ENCODE assay signal across 9 cellular contexts in the genomic region with DNA sequence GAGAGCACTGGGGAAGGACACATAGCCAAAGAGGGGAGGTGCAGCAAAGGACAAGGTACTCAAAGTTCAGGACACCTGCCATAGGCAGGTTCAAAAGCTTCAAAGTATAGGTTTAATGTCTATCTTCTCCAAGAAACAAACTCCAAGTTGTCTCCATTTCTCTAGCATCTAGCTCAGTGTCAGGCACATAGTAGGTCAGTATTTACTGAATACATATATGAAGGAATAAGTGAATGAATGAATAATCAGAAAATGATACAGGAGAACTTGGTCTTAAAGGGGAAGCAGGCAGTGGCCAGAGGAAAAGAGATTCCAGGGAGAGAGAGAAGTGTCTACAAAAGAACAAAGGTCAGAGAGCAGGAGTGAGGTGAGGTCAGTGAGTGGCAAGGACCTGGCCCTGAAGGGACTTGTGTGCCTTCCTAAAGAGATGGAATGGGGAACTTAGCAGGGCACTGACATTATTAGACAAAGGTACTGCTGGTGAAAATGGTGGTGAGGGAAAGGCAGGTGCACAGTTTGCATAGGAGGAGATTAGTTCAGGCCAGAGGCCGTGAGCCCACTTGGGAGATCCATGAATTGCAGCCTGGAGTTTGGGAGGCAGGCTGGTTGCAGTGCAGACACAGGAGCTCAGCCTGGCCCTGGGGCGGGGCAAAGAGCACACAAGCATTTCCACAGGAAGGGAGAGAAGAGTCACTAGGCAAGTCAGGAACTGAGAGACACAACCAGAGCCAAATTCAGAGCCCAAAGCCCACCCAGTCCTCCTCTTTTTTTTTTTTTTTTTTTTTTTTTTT. TPM values are rescaled to one million over a fixed set of nuclear protein-coding genes. Genes with fewer than 3 reads are reported as not detected.
DNase-seq lines count a peak whose midpoint lies in the region; ATAC-seq, FAIRE-seq and TF ChIP-seq lines count a peak whose summit lies in the region.
"Had no signal": no experiment of that assay in that cellular context is flagged by ENCODE, and none has a peak within 500 bp of the region (broad histone marks: within the 10 kb centered on the region; RNA-seq: fewer than 3 reads in every experiment).

No MANE protein-coding gene starts in this region.

- peaks cover 13% of the 10 kb centered on the region for H3K36me3 Mint-ChIP-seq in activated B cell treated with CpG ODN at 0.5 μM for 24 hours (ENCODE audit: low read depth)

- H3K27me3 Mint-ChIP-seq in activated B cell treated with CpG ODN at 0.5 μM for 24 hours = no peaks in the 10 kb centered on the region
- H3K27me3 Mint-ChIP-seq in stimulated activated naive CD8-positive, alpha-beta T cell treated with anti-CD3 and anti-CD28 coated beads, Interleukin-15, amount 100 ng/mL, for 72 hours = no peaks in the 10 kb centered on the region

- no peak for ATAC-seq in activated B cell treated with CpG ODN at 0.5 μM for 24 hours (ENCODE audit: low read depth)
- ATAC-seq in left cardiac atrium = peak; percentile 70 to 72
- ATAC-seq in stimulated activated naive CD8-positive, alpha-beta T cell treated with anti-CD3 and anti-CD28 coated beads, Interleukin-15, amount 100 ng/mL, for 72 hours = peak; percentile 52
- no peak for ATAC-seq in GM21529 (IDR thresholded peaks at IDR 0.05; ENCODE audit: unreplicated experiment)

- no peak for FAIRE-seq in RCC 7860 (lab: Jason Lieb, UNC)

- POLR2A ChIA-PET in activated B cell treated with CpG ODN at 0.5 μM for 24 hours (lab: Charles Lee) = interaction anchor here (0.7 to 1.5 kb wide), 3 partner anchors 12 to 895 kb away, joined by 3 to 6 read pairs (median 4); no protein-coding TSS in a partner anchor

- H3K9me3 Mint-ChIP-seq in activated B cell treated with CpG ODN at 0.5 μM for 24 hours = no peaks in the 10 kb centered on the region
- no peaks in the 10 kb centered on the region for H3K9me3 Mint-ChIP-seq in stimulated activated naive CD8-positive, alpha-beta T cell treated with anti-CD3 and anti-CD28 coated beads, Interleukin-15, amount 100 ng/mL, for 72 hours

- DNase-seq in NCI-H146 (lab: John Stamatoyannopoulos, UW) (peak; percentile 24), NCI-H146 treated with DMSO at 0.1 percent for 48 hours (lab: John Stamatoyannopoulos, UW; ENCODE audit: unreplicated experiment) (no peak), activated B cell treated with CpG ODN at 0.5 μM for 24 hours (no peak), left cardiac atrium (peak; percentile 39), RCC 7860 (ENCODE audit: low spot score) (no peak), NCI-H510A (lab: John Stamatoyannopoulos, UW) (no peak)
- DNase-seq in stimulated activated naive CD8-positive, alpha-beta T cell treated with anti-CD3 and anti-CD28 coated beads, Interleukin-15, amount 100 ng/mL, for 72 hours = no peak

- intact Hi-C loops in activated B cell treated with CpG ODN at 0.5 μM for 24 hours (cut with micrococcal nuclease) = loop anchor here (2.0 kb wide), 2 partner anchors 17 to 21 kb away; no protein-coding TSS in a partner anchor
- intact Hi-C loops in left cardiac atrium (cut with DNase I) = loop anchor here in 1 of 2 donors (5.0 kb wide), 1 partner anchor 49 kb away; no protein-coding TSS in a partner anchor

- H3K4me1 Mint-ChIP-seq in activated B cell treated with CpG ODN at 0.5 μM for 24 hours = peaks cover 76% of the 10 kb centered on the region
- peaks cover 90% of the 10 kb centered on the region for H3K4me1 Mint-ChIP-seq in stimulated activated naive CD8-positive, alpha-beta T cell treated with anti-CD3 and anti-CD28 coated beads, Interleukin-15, amount 100 ng/mL, for 72 hours

- no peak for TF ChIP-seq CTCF in activated B cell treated with CpG ODN at 0.5 μM for 24 hours (IDR thresholded peaks at IDR 0.05)

- H3K27ac Mint-ChIP-seq in activated B cell treated with CpG ODN at 0.5 μM for 24 hours = peak overlapping the region; percentile 79
- H3K27ac Mint-ChIP-seq in stimulated activated naive CD8-positive, alpha-beta T cell treated with anti-CD3 and anti-CD28 coated beads, Interleukin-15, amount 100 ng/mL, for 72 hours = peak overlapping the region; percentile 2 to 34

- CTCF ChIA-PET in activated B cell treated with CpG ODN at 0.5 μM for 24 hours (lab: Charles Lee) = interaction anchor here (0.6 to 1.8 kb wide), 3 partner anchors 11 to 52 kb away, joined by 3 to 5 read pairs (median 3); no protein-coding TSS in a partner anchor

- H3K4me3 Mint-ChIP-seq in activated B cell treated with CpG ODN at 0.5 μM for 24 hours = peak overlapping the region; percentile 52
- peak overlapping the region; percentile 24 to 46 for H3K4me3 Mint-ChIP-seq in stimulated activated naive CD8-positive, alpha-beta T cell treated with anti-CD3 and anti-CD28 coated beads, Interleukin-15, amount 100 ng/mL, for 72 hours

RNA-seq across cellular contexts. Expression of a gene that starts 21.4 kb away (rescaled TPM):
- 12.9 and 13.7 TPM in 2 replicates for total RNA-seq in activated B cell treated with CpG ODN at 0.5 μM for 24 hours
- 10 to 100 TPM; 20.5 to 23.7 TPM for total RNA-seq in left cardiac atrium

RNA-seq across cellular contexts. Expression of a gene that starts 36.2 kb away (rescaled TPM):
- total RNA-seq in activated B cell treated with CpG ODN at 0.5 μM for 24 hours (not detected in 2 replicates), left cardiac atrium (not detected)
- total RNA-seq: SJSA1 had no signal

Comparison
In these comparisons a context has a peak if more than half of its experiments do, and no peak if none do; other contexts are left out.
1. DNase-seq: peak in NCI-H146 (single experiment) and left cardiac atrium (single experiment); none in NCI-H146 treated with DMSO at 0.1 percent for 48 hours (single experiment), activated B cell treated with CpG ODN at 0.5 μM for 24 hours (single experiment), stimulated activated naive CD8-positive, alpha-beta T cell treated with anti-CD3 and anti-CD28 coated beads, Interleukin-15, amount 100 ng/mL, for 72 hours (0 of 2), RCC 7860 (single experiment) and NCI-H510A (single experiment).
2. ATAC-seq: peak in left cardiac atrium (2 of 2) and stimulated activated naive CD8-positive, alpha-beta T cell treated with anti-CD3 and anti-CD28 coated beads, Interleukin-15, amount 100 ng/mL, for 72 hours (single experiment); none in activated B cell treated with CpG ODN at 0.5 μM for 24 hours (single experiment) and GM21529 (single experiment).